Comparison of ENCODE assay signal across 24 cellular contexts in the genomic region with DNA sequence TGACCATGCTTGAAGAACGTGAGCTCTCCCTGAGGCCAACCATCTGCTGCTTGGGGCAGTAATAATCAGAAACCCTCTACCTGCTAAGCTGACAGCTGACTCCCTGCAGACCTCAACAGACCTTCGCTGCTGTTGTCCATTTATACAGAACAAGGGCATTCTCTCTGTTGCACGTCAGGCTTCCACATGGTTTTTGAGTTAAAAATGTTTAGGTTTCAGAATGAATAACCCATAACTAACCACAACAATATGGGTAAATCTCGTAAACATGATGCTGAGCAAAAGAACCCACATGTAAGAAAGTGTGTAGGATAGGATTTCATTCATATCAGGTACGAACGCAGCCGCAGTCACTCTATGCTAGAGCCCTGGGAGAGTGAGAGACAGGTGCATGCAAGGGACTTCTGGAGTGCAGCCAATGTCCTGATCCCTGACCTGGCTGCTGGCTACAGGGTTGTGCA.
"Had no signal": no experiment of that assay in that cellular context is flagged by ENCODE, and none has a peak within 500 bp of the region (broad histone marks: within the 10 kb centered on the region; RNA-seq: fewer than 3 reads in every experiment).

No MANE protein-coding gene starts in this region.

- H3K36me3 ChIP-seq: lower lobe of right lung, pancreas, thoracic aorta, vagina had no signal

- ATAC-seq: activated naive CD4-positive, alpha-beta T cell treated with anti-CD3 and anti-CD28 coated beads, Interleukin-2, amount 50 U/mL, for 72 hours; activated T-helper 17 cell treated with anti-CD3 and anti-CD28 coated beads, Interleukin-2, amount 50 U/mL, for 72 hours; effector memory CD8-positive, alpha-beta T cell; esophagus mucosa; left lobe of liver; lower lobe of right lung; mucosa of descending colon; pancreas; psoas muscle; right cardiac atrium had no signal

- H3K27ac ChIP-seq: dorsolateral prefrontal cortex, lower lobe of right lung, pancreas, psoas muscle, thoracic aorta, vagina had no signal

- H3K27me3 ChIP-seq: dorsolateral prefrontal cortex, pancreas, vagina had no signal

- H3K9me3 ChIP-seq: lower lobe of right lung, mucosa of descending colon, pancreas, psoas muscle, thoracic aorta, vagina had no signal

- H3K4me1 ChIP-seq: lower lobe of right lung, pancreas, psoas muscle, vagina had no signal

- DNase-seq: activated CD4-positive, alpha-beta T cell treated with anti-CD3 and anti-CD28 coated beads, Interleukin-2, amount 50 U/mL, for 4 hours; activated CD8-positive, alpha-beta memory T cell treated with anti-CD3 and anti-CD28 coated beads for 24 hours; activated CD8-positive, alpha-beta memory T cell treated with anti-CD3 and anti-CD28 coated beads, Interleukin-2, amount 50 U/mL, for 4 hours; activated T-cell treated with anti-CD3 and anti-CD28 coated beads, Interleukin-2, amount 50 U/mL, for 24 hours; aorta; effector memory CD8-positive, alpha-beta T cell; foreskin melanocyte; kidney; lower lobe of right lung; mesendoderm; mucosa of descending colon; nephron progenitor cell; pancreas; psoas muscle; right cardiac atrium; stimulated activated CD4-positive, alpha-beta T cell treated with anti-CD3 and anti-CD28 coated beads, Interleukin-4, amount 100 ng/mL, for 24 hours; stimulated activated naive CD4-positive, alpha-beta T cell treated with Interleukin-2 at 50 U/mL for 16 hours had no signal

- H3K4me3 ChIP-seq: dorsolateral prefrontal cortex, lower lobe of right lung, mucosa of descending colon, pancreas, psoas muscle, thoracic aorta, vagina had no signal
